In the genomic region with DNA sequence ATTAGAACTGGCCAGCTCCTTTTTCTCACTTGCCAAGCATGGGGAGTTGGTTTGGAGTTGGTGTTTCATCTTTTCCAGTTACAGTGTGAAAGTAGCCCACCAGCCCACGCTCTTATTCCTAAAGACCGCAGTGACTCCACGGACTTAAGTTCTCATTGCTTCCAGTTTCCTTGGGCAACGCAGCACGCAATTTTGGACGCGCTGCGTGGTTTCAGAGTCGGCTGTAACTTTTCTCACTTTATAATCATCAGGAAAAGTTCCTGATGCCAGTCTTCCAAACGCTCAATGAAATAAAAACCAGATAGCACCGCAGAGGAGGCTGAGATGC, we compare ENCODE assay signal across 7 cellular contexts. TPM values are rescaled to one million over a fixed set of nuclear protein-coding genes. Genes with fewer than 3 reads are reported as not detected.
DNase-seq lines count a peak whose midpoint lies in the region; ATAC-seq, FAIRE-seq and TF ChIP-seq lines count a peak whose summit lies in the region.

No MANE protein-coding gene starts in this region.

- H3K27me3 ChIP-seq in aorta (ENCODE audit: control insufficient read depth in 1 of 2, insufficient read depth in 2 of 2, low read length in 1 of 2): no peaks in the 10 kb centered on the region

- peaks cover 8% of the 10 kb centered on the region for H3K36me3 Mint-ChIP-seq in T-helper 17 cell (ENCODE audit: low read depth)
- H3K36me3 Mint-ChIP-seq in nephron progenitor cell (ENCODE audit: low read depth): peaks cover 35% of the 10 kb centered on the region

- DNase-seq in T-helper 17 cell (no peak), epithelial cell of esophagus (ENCODE audit: low read depth) (no peak), nephron progenitor cell (no peak), aorta (peak in 1 of 2 donors; percentile 50), GM19239 (ENCODE audit: insufficient read length, low spot score) (no peak)

- H3K36me3 ChIP-seq in aorta (ENCODE audit: control insufficient read depth in 1 of 2, insufficient read depth in 2 of 2, low read length in 1 of 2): peaks cover 0 to 4% of the 10 kb centered on the region in 2 donors

- no peaks in the 10 kb centered on the region for H3K4me1 ChIP-seq in aorta (ENCODE audit: control insufficient read depth in 1 of 2, insufficient read depth in 2 of 2, low read length in 2 of 2)

- H3K27ac ChIP-seq in aorta (ENCODE audit: low read depth in 1 of 2, low read length in 2 of 2): peak overlapping the region in 1 of 2 donors; percentile 91

- no peak for FAIRE-seq in GM19239 (lab: Jason Lieb, UNC)

- H3K9me3 ChIP-seq in T-helper 17 cell (ENCODE audit: control insufficient read depth, low read length, poor library complexity, severe bottlenecking): no peaks in the 10 kb centered on the region
- no peaks in the 10 kb centered on the region for H3K9me3 ChIP-seq in aorta (ENCODE audit: control insufficient read depth, low read length)

- peaks cover 16% of the 10 kb centered on the region for H3K27me3 Mint-ChIP-seq in T-helper 17 cell
- peaks cover 24% of the 10 kb centered on the region for H3K27me3 Mint-ChIP-seq in nephron progenitor cell (ENCODE audit: low read depth, poor library complexity)

- intact Hi-C loops in aorta (cut with DNase I): loop anchor here (2.0 to 10.0 kb wide), 2 partner anchors 29 to 393 kb away; a partner anchor contains a TSS

- peak overlapping the region; percentile 73 for H3K4me3 ChIP-seq in epithelial cell of esophagus (ENCODE audit: low read length)
- H3K4me3 ChIP-seq in aorta (ENCODE audit: low read length in 2 of 2): peak overlapping the region; percentile 43 to 89

- peaks cover 23% of the 10 kb centered on the region for H3K4me1 Mint-ChIP-seq in T-helper 17 cell
- H3K4me1 Mint-ChIP-seq in nephron progenitor cell: peaks cover 11% of the 10 kb centered on the region

- peak overlapping the region; percentile 93 for H3K27ac Mint-ChIP-seq in T-helper 17 cell
- peak overlapping the region; percentile 43 for H3K27ac Mint-ChIP-seq in nephron progenitor cell

- H3K9me3 Mint-ChIP-seq in nephron progenitor cell: peaks cover 4% of the 10 kb centered on the region

- peak; percentile 18 for ATAC-seq in GM18867 (IDR thresholded peaks at IDR 0.05; ENCODE audit: unreplicated experiment)
- peak; percentile 1 for ATAC-seq in HG02759 (IDR thresholded peaks at IDR 0.05; ENCODE audit: unreplicated experiment)
- ATAC-seq in T-helper 17 cell: no peak
- peak; percentile 15 for ATAC-seq in aorta (ENCODE audit: low FRiP score)

- TF ChIP-seq CTCF in epithelial cell of esophagus (IDR thresholded peaks at IDR 0.05; ENCODE audit: insufficient read depth, low read depth, low read length, missing control alignments) (no peak), nephron progenitor cell (IDR thresholded peaks at IDR 0.05) (no peak)

- H3K4me3 Mint-ChIP-seq in T-helper 17 cell: peak overlapping the region; percentile 97
- peak overlapping the region; percentile 91 for H3K4me3 Mint-ChIP-seq in nephron progenitor cell

- WGBS in aorta, 2 donors: 0% methylated on average over 11 of the region's 11 CpGs

RNA-seq across cellular contexts. Expression of a gene that starts 0.4 kb away (rescaled TPM):
- 1 to 10 TPM; 3.2 to 3.7 TPM for total RNA-seq in T-helper 17 cell
- total RNA-seq in aorta: 1 to 10 TPM; 4.2 to 5.5 TPM
- polyA plus RNA-seq in aorta: 1 to 10 TPM; 4.9 to 5.8 TPM

RNA-seq across cellular contexts. Expression of a gene that starts 29.7 kb away (rescaled TPM):
- total RNA-seq in T-helper 17 cell (10 to 100 TPM; 35.6 to 40.3 TPM), aorta (10 to 100 TPM; 37.6 to 48.4 TPM)
- 10 to 100 TPM; 16.2 to 33.7 TPM for polyA plus RNA-seq in aorta
